17 cellular contexts compared by ENCODE assay signal in genomic region chr17:31446195-31446967, GRCh38. TPM values are rescaled to one million over a fixed set of nuclear protein-coding genes. Genes with fewer than 3 reads are reported as not detected.
DNase-seq lines count a peak whose midpoint lies in the region; ATAC-seq and TF ChIP-seq lines count a peak whose summit lies in the region.
"Had no signal": no experiment of that assay in that cellular context is flagged by ENCODE, and none has a peak within 500 bp of the region (broad histone marks: within the 10 kb centered on the region; RNA-seq: fewer than 3 reads in every experiment).

No MANE protein-coding gene starts in this region.

- POLR2A ChIA-PET in AG04450 (lab: Yijun Ruan, JAX): no interaction called here
- POLR2A ChIA-PET in activated CD4-positive, alpha-beta T cell treated with anti-CD3 and anti-CD28 coated beads for 36 hours (lab: Charles Lee): no interaction called here

- DNase-seq in AG04450 (ENCODE audit: low read depth, low spot score) (no peak), choroid plexus epithelial cell (ENCODE audit: low read depth) (peak; percentile 9), left ventricle myocardium superior (no peak), left lung (no peak), cardiac septum (ENCODE audit: low spot score) (no peak)
- DNase-seq in activated CD4-positive, alpha-beta T cell treated with anti-CD3 and anti-CD28 coated beads for 36 hours: no peak
- DNase-seq: activated CD4-positive, alpha-beta T cell treated with anti-CD3 and anti-CD28 coated beads, Interleukin-2, amount 10 ng/mL, durations not matched to agents 7 days and 5 days; activated naive CD8-positive, alpha-beta T cell treated with anti-CD3 and anti-CD28 coated beads, Interleukin-2, amount 10 ng/mL, durations not matched to agents 7 days and 5 days; activated T-cell treated with anti-CD3 and anti-CD28 coated beads, Interleukin-2, amount 50 U/mL, for 4 hours; left cardiac atrium; naive thymus-derived CD4-positive, alpha-beta T cell; NCI-H1048; Right ventricle myocardium superior had no signal

- H3K4me1 Mint-ChIP-seq in activated CD4-positive, alpha-beta T cell treated with anti-CD3 and anti-CD28 coated beads for 36 hours: no peaks in the 10 kb centered on the region
- H3K4me1 Mint-ChIP-seq: activated CD4-positive, alpha-beta T cell treated with anti-CD3 and anti-CD28 coated beads, Interleukin-2, amount 10 ng/mL, durations not matched to agents 7 days and 5 days had no signal

- TF ChIP-seq RAD21 in Ishikawa (IDR thresholded peaks at IDR 0.05; ENCODE audit: low read depth) (peak; percentile 25), liver (IDR thresholded peaks at IDR 0.05) (peak in 1 of 2 donors; percentile 31)

- H3K27me3 ChIP-seq in AG04450 (ENCODE audit: control insufficient read depth, insufficient read depth, low read length) (peaks cover 4% of the 10 kb centered on the region), liver (ENCODE audit: control insufficient read depth in 4 of 4, insufficient read depth in 4 of 4, low read length in 3 of 4) (no peaks in the 10 kb centered on the region), left lung (no peaks in the 10 kb centered on the region)

- no peak overlapping the region for H3K27ac ChIP-seq in AG04450 (ENCODE audit: low read depth, low read length)
- H3K27ac ChIP-seq in liver (ENCODE audit: low read depth in 1 of 2, low read length in 2 of 2): no peak overlapping the region
- H3K27ac ChIP-seq in left lung: no peak overlapping the region
- H3K27ac ChIP-seq: prostate gland, thoracic aorta had no signal

- no peak overlapping the region for H3K27ac Mint-ChIP-seq in activated CD4-positive, alpha-beta T cell treated with anti-CD3 and anti-CD28 coated beads for 36 hours
- H3K27ac Mint-ChIP-seq: activated CD4-positive, alpha-beta T cell treated with anti-CD3 and anti-CD28 coated beads, Interleukin-2, amount 10 ng/mL, durations not matched to agents 7 days and 5 days; activated naive CD8-positive, alpha-beta T cell treated with anti-CD3 and anti-CD28 coated beads, Interleukin-2, amount 10 ng/mL, durations not matched to agents 7 days and 5 days; naive thymus-derived CD4-positive, alpha-beta T cell had no signal

- H3K27me3 Mint-ChIP-seq in activated CD4-positive, alpha-beta T cell treated with anti-CD3 and anti-CD28 coated beads for 36 hours: no peaks in the 10 kb centered on the region
- H3K27me3 Mint-ChIP-seq: activated CD4-positive, alpha-beta T cell treated with anti-CD3 and anti-CD28 coated beads, Interleukin-2, amount 10 ng/mL, durations not matched to agents 7 days and 5 days had no signal

- H3K4me1 ChIP-seq in liver (ENCODE audit: control insufficient read depth in 4 of 4, insufficient read depth in 4 of 4, low read length in 3 of 4) (no peaks in the 10 kb centered on the region), left lung (peaks cover 0 to 6% of the 10 kb centered on the region in 2 donors)
- H3K4me1 ChIP-seq: prostate gland had no signal

- intact Hi-C loops in activated CD4-positive, alpha-beta T cell treated with anti-CD3 and anti-CD28 coated beads for 36 hours (cut with DNase I, micrococcal nuclease): no loop called here
- intact Hi-C loops in left ventricle myocardium superior (cut with micrococcal nuclease) (no loop called here), left lung (cut with DNase I) (no loop called here), cardiac septum (cut with DNase I) (no loop called here)

- WGBS in liver: 80% methylated on average over 13 of the region's 13 CpGs

- H3K36me3 Mint-ChIP-seq in activated CD4-positive, alpha-beta T cell treated with anti-CD3 and anti-CD28 coated beads for 36 hours (ENCODE audit: low read depth): no peaks in the 10 kb centered on the region
- H3K36me3 Mint-ChIP-seq: activated naive CD8-positive, alpha-beta T cell treated with anti-CD3 and anti-CD28 coated beads, Interleukin-2, amount 10 ng/mL, durations not matched to agents 7 days and 5 days; naive thymus-derived CD4-positive, alpha-beta T cell had no signal

- CTCF ChIA-PET in AG04450 (lab: Charles Lee): interaction anchor here (1.1 kb wide), 1 partner anchor 80 kb away, joined by 4 read pairs; no protein-coding TSS in a partner anchor
- CTCF ChIA-PET in activated CD4-positive, alpha-beta T cell treated with anti-CD3 and anti-CD28 coated beads for 36 hours (lab: Charles Lee): interaction anchor here (1.2 kb wide), 1 partner anchor 7 kb away, joined by 3 read pairs; no protein-coding TSS in a partner anchor

- no peak overlapping the region for H3K4me3 Mint-ChIP-seq in activated CD4-positive, alpha-beta T cell treated with anti-CD3 and anti-CD28 coated beads for 36 hours
- H3K4me3 Mint-ChIP-seq: activated CD4-positive, alpha-beta T cell treated with anti-CD3 and anti-CD28 coated beads, Interleukin-2, amount 10 ng/mL, durations not matched to agents 7 days and 5 days; activated naive CD8-positive, alpha-beta T cell treated with anti-CD3 and anti-CD28 coated beads, Interleukin-2, amount 10 ng/mL, durations not matched to agents 7 days and 5 days; activated T-cell treated with anti-CD3 and anti-CD28 coated beads, Interleukin-2, amount 50 U/mL, for 4 hours had no signal

- peak; percentile 94 for TF ChIP-seq EP300 in Ishikawa (IDR thresholded peaks at IDR 0.05; ENCODE audit: borderline replicate concordance)

- H3K4me3 ChIP-seq in AG04450 (ENCODE audit: low read depth, low read length) (no peak overlapping the region), choroid plexus epithelial cell (ENCODE audit: low read depth, low read length) (no peak overlapping the region), liver (ENCODE audit: low read depth in 1 of 3, low read length in 3 of 3) (no peak overlapping the region), left lung (no peak overlapping the region)
- H3K4me3 ChIP-seq: prostate gland, thoracic aorta had no signal

- no peaks in the 10 kb centered on the region for H3K9me3 Mint-ChIP-seq in activated CD4-positive, alpha-beta T cell treated with anti-CD3 and anti-CD28 coated beads for 36 hours (ENCODE audit: low read depth)
- H3K9me3 Mint-ChIP-seq: activated CD4-positive, alpha-beta T cell treated with anti-CD3 and anti-CD28 coated beads, Interleukin-2, amount 10 ng/mL, durations not matched to agents 7 days and 5 days; activated naive CD8-positive, alpha-beta T cell treated with anti-CD3 and anti-CD28 coated beads, Interleukin-2, amount 10 ng/mL, durations not matched to agents 7 days and 5 days; activated T-cell treated with anti-CD3 and anti-CD28 coated beads, Interleukin-2, amount 50 U/mL, for 4 hours had no signal

- H3K9me3 ChIP-seq in AG04450 (ENCODE audit: control insufficient read depth, insufficient read depth, low read length) (no peaks in the 10 kb centered on the region; the same call in 1 of the 2 replicates), liver (ENCODE audit: control insufficient read depth in 4 of 4, low read length in 3 of 4) (no peaks in the 10 kb centered on the region), left lung (no peaks in the 10 kb centered on the region)
- H3K9me3 ChIP-seq: prostate gland, thoracic aorta had no signal

- H3K9ac ChIP-seq in liver (ENCODE audit: low read depth in 1 of 2, low read length in 2 of 2): no peak overlapping the region

- H3K36me3 ChIP-seq in liver (ENCODE audit: control insufficient read depth in 4 of 4, insufficient read depth in 3 of 4, low read depth in 1 of 4, low read length in 3 of 4): no peaks in the 10 kb centered on the region
- no peaks in the 10 kb centered on the region for H3K36me3 ChIP-seq in left lung
- H3K36me3 ChIP-seq: prostate gland, thoracic aorta had no signal

- peak; percentile 22 for TF ChIP-seq CTCF in AG04450 (IDR thresholded peaks at IDR 0.05; ENCODE audit: low read depth, low read length)
- peak; percentile 45 for TF ChIP-seq CTCF in choroid plexus epithelial cell (conservative IDR thresholded peaks at IDR 0.05; ENCODE audit: low read depth, low read length)
- TF ChIP-seq CTCF in liver (IDR thresholded peaks at IDR 0.05; ENCODE audit: low read depth, low read length, missing input control): peak; percentile 13
- TF ChIP-seq CTCF in left lung (IDR thresholded peaks at IDR 0.05): no peak

- no peak for ATAC-seq in activated CD4-positive, alpha-beta T cell treated with anti-CD3 and anti-CD28 coated beads for 36 hours
- no peak for ATAC-seq in left ventricle myocardium superior
- no peak for ATAC-seq in left lung
- ATAC-seq: activated T-cell treated with anti-CD3 and anti-CD28 coated beads, Interleukin-2, amount 50 U/mL, for 4 hours; left cardiac atrium; naive thymus-derived CD4-positive, alpha-beta T cell had no signal

TF ChIP-seq in Ishikawa, 13 proteins besides CTCF, POLR2A, EP300 and RAD21 (continues in another document):
- TF ChIP-seq FOXM1 (IDR thresholded peaks at IDR 0.05; ENCODE audit: borderline replicate concordance, low read depth): peak; percentile 70; the same call in 1 of the 2 replicates
- no peak for TF ChIP-seq TAF1 (IDR thresholded peaks at IDR 0.05; ENCODE audit: low read depth)
- TF ChIP-seq, protein P1, sequence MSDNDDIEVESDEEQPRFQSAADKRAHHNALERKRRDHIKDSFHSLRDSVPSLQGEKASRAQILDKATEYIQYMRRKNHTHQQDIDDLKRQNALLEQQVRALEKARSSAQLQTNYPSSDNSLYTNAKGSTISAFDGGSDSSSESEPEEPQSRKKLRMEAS (IDR thresholded peaks at IDR 0.05): peak; percentile 39

TF ChIP-seq in liver, 16 proteins besides CTCF, POLR2A, EP300 and RAD21 (continues in another document):
- no peak for TF ChIP-seq TAF1 (conservative IDR thresholded peaks at IDR 0.05)
- no peak for TF ChIP-seq FOXA2 (IDR thresholded peaks at IDR 0.05)
- TF ChIP-seq HNF4G (IDR thresholded peaks at IDR 0.05): no peak
- TF ChIP-seq HNF4A (conservative IDR thresholded peaks at IDR 0.05): no peak
- TF ChIP-seq EGR1 (IDR thresholded peaks at IDR 0.05; ENCODE audit: low read depth in 2 of 2): no peak

RNA-seq across cellular contexts. Expression of gene RAB11FIP4, which starts 54.9 kb away (rescaled TPM):
- polyA plus RNA-seq in AG04450 (2011; rRNA removed): 0.32 and 0.58 TPM in 2 replicates
- 0.30 and 2.2 TPM in 2 replicates for polyA minus RNA-seq in AG04450 (2011; rRNA and poly(A)+ RNA removed)
- total RNA-seq in liver: 10 to 100 TPM in 1 of 2 donors, 1 to 10 TPM in 1; 3.1 to 16.0 TPM
- 1 to 10 TPM; 1.5 to 3.5 TPM for polyA plus RNA-seq in liver
- total RNA-seq in activated CD4-positive, alpha-beta T cell treated with anti-CD3 and anti-CD28 coated beads for 36 hours: 10 to 100 TPM; 30.3 to 41.4 TPM
- total RNA-seq in left ventricle myocardium superior: 15.8 TPM
- total RNA-seq in left lung: 10 to 100 TPM; 13.5 to 19.9 TPM
- total RNA-seq in cardiac septum: 4.9 TPM

Comparison
In these comparisons a context has a peak if more than half of its experiments do, and no peak if none do; other contexts are left out.
1. CTCF ChIP-seq: peak in AG04450 (single experiment), choroid plexus epithelial cell (single experiment) and liver (single experiment); none in left lung (0 of 2).